ENCODE assay signal across 14 cellular contexts in the genomic region with DNA sequence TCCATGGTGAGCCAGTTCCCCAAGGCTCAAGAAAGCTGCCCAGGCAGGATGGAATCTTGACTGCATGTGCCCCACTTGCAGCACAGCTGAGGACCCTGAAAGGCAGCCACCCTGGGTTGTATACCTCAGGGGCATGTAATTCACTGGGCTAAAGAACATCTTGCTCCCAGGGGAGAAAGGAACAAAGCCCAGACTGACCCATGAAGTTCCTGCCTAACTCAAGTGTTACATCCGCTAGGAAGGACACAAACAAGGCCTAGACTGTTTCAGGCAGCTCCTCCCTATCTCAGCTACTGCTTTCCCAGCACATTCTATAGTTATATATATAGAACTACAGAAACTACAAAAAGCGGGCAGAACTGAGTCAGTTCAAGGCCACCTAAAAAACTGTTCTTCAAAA.
DNase-seq lines count a peak whose midpoint lies in the region; ATAC-seq and TF ChIP-seq lines count a peak whose summit lies in the region.
"Had no signal": no experiment of that assay in that cellular context is flagged by ENCODE, and none has a peak within 500 bp of the region (broad histone marks: within the 10 kb centered on the region; RNA-seq: fewer than 3 reads in every experiment).

No MANE protein-coding gene starts in this region.

- 0 out of 2 replicates have a peak overlapping the region, but pooled peaks have one; percentile 17 for H2AFZ ChIP-seq in DND-41 (ENCODE audit: low read depth, low read length)

- DNase-seq in DND-41 (no peak), T-helper 17 cell (no peak), foreskin melanocyte (peak; percentile 98), NCI-H2029 treated with DMSO at 0.1 percent for 48 hours (lab: John Stamatoyannopoulos, UW) (no peak), NCI-H2107 (lab: John Stamatoyannopoulos, UW) (no peak)
- no peak for DNase-seq in stimulated activated effector memory CD8-positive, alpha-beta T cell treated with anti-CD3 and anti-CD28 coated beads, Interleukin-12 subunit alpha, Interleukin-12 subunit beta, amount 100 ng/mL, for 72 hours (ENCODE audit: low spot score in 2 of 2)
- DNase-seq: 8988T; AML-193; CD8-positive, alpha-beta memory T cell; DMS53; H7; IMR-90 had no signal

- no peaks in the 10 kb centered on the region for H3K4me1 Mint-ChIP-seq in T-helper 17 cell
- peaks cover 5% of the 10 kb centered on the region for H3K4me1 Mint-ChIP-seq in stimulated activated effector memory CD8-positive, alpha-beta T cell treated with anti-CD3 and anti-CD28 coated beads, Interleukin-12 subunit alpha, Interleukin-12 subunit beta, amount 100 ng/mL, for 72 hours

- no peaks in the 10 kb centered on the region for H3K79me2 ChIP-seq in DND-41 (ENCODE audit: insufficient read depth, low read length)

- H4K20me1 ChIP-seq in DND-41 (ENCODE audit: insufficient read depth, low read length), result no peaks in the 10 kb centered on the region
- H4K20me1 ChIP-seq: BLaER1 had no signal

- peaks cover 13% of the 10 kb centered on the region for H3K4me1 ChIP-seq in DND-41 (ENCODE audit: insufficient read depth, low read length)

- H3K9me3 ChIP-seq in DND-41 (ENCODE audit: insufficient read depth, low read length, severe bottlenecking) (no peaks in the 10 kb centered on the region), T-helper 17 cell (ENCODE audit: control insufficient read depth, low read length, poor library complexity, severe bottlenecking) (no peaks in the 10 kb centered on the region)

- no peak overlapping the region for H3K27ac ChIP-seq in DND-41 (ENCODE audit: low read length)
- H3K27ac ChIP-seq: BLaER1 had no signal

- H3K27me3 ChIP-seq in DND-41 (ENCODE audit: insufficient read depth, low read length, poor library complexity), result no peaks in the 10 kb centered on the region
- H3K27me3 ChIP-seq: BLaER1 had no signal

- no peaks in the 10 kb centered on the region for H3K36me3 Mint-ChIP-seq in T-helper 17 cell (ENCODE audit: low read depth)
- no peaks in the 10 kb centered on the region for H3K36me3 Mint-ChIP-seq in stimulated activated effector memory CD8-positive, alpha-beta T cell treated with anti-CD3 and anti-CD28 coated beads, Interleukin-12 subunit alpha, Interleukin-12 subunit beta, amount 100 ng/mL, for 72 hours
- H3K36me3 Mint-ChIP-seq: CD8-positive, alpha-beta memory T cell had no signal

- no peaks in the 10 kb centered on the region for H3K36me3 ChIP-seq in DND-41 (ENCODE audit: insufficient read depth, low read length)
- H3K36me3 ChIP-seq: BLaER1 had no signal

- H3K9me3 Mint-ChIP-seq in stimulated activated effector memory CD8-positive, alpha-beta T cell treated with anti-CD3 and anti-CD28 coated beads, Interleukin-12 subunit alpha, Interleukin-12 subunit beta, amount 100 ng/mL, for 72 hours, result no peaks in the 10 kb centered on the region
- H3K9me3 Mint-ChIP-seq: CD8-positive, alpha-beta memory T cell had no signal

- ATAC-seq in DND-41 (ENCODE audit: insufficient read depth, low read depth) (no peak), T-helper 17 cell (no peak), GM19452 (IDR thresholded peaks at IDR 0.05; ENCODE audit: unreplicated experiment) (no peak)
- peak; percentile 16 for ATAC-seq in stimulated activated effector memory CD8-positive, alpha-beta T cell treated with anti-CD3 and anti-CD28 coated beads, Interleukin-12 subunit alpha, Interleukin-12 subunit beta, amount 100 ng/mL, for 72 hours

- TF ChIP-seq CTCF in DND-41 (IDR thresholded peaks at IDR 0.05; ENCODE audit: borderline replicate concordance, extremely low read depth, low read length, poor library complexity, severe bottlenecking), result no peak

- peak overlapping the region; percentile 29 for H3K27ac Mint-ChIP-seq in T-helper 17 cell
- H3K27ac Mint-ChIP-seq in stimulated activated effector memory CD8-positive, alpha-beta T cell treated with anti-CD3 and anti-CD28 coated beads, Interleukin-12 subunit alpha, Interleukin-12 subunit beta, amount 100 ng/mL, for 72 hours, result no peak overlapping the region

- H3K27me3 Mint-ChIP-seq in T-helper 17 cell, result peaks cover 13% of the 10 kb centered on the region

- H3K4me3 ChIP-seq in DND-41 (ENCODE audit: low read depth in 1 of 2, low read length in 2 of 2), result no peak overlapping the region
- H3K4me3 ChIP-seq: BLaER1 had no signal

- no peak overlapping the region for H3K9ac ChIP-seq in DND-41 (ENCODE audit: low read depth, low read length)
- H3K9ac ChIP-seq: BLaER1 had no signal

- no peak overlapping the region for H3K4me3 Mint-ChIP-seq in T-helper 17 cell
- no peak overlapping the region for H3K4me3 Mint-ChIP-seq in stimulated activated effector memory CD8-positive, alpha-beta T cell treated with anti-CD3 and anti-CD28 coated beads, Interleukin-12 subunit alpha, Interleukin-12 subunit beta, amount 100 ng/mL, for 72 hours
- H3K4me3 Mint-ChIP-seq: CD8-positive, alpha-beta memory T cell had no signal

- no peak overlapping the region for H3K4me2 ChIP-seq in DND-41 (ENCODE audit: insufficient read depth, low read length)
- H3K4me2 ChIP-seq: BLaER1 had no signal
